8 cellular contexts compared by ENCODE assay signal in the genomic region with DNA sequence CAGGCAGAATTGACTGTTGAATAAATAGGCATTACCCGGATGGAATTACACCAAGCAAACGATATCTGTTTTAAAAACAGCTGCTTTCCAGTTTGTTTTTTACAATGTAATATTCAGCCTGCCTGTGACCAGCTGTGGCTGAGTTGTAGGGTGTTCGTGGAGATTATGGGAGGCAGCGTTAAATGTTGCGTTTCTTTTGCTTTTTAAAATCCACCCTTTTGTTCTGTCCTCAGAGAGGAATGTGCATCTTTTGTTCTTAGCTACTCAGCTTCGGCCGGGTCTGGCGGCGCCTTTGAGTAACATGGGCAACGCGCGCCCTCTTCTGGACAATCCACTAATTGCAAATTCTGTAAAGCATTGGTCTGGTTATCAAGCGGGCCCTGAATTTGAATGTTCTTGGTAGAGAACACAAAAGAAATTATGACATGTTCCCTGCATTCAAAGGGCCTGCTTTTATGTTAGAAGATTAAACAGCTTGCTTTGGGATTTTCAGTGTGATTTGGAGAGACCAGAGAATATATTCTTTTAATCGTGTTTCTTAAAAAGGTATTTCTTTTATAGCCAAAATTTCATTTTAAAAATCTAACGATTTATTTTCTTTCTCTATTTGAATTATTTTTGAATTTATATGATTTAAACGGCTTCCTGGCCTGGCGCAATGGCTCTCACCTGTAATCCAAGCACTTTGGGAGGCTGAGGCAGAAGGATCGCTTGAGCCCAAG.
DNase-seq lines count a peak whose midpoint lies in the region; ATAC-seq and TF ChIP-seq lines count a peak whose summit lies in the region.

No MANE protein-coding gene starts in this region.

- no peaks in the 10 kb centered on the region for H3K9me3 Mint-ChIP-seq in chondrocyte (ENCODE audit: low read depth)

- peak overlapping the region; percentile 51 for H3K4me3 Mint-ChIP-seq in chondrocyte (ENCODE audit: unreplicated experiment)

- in situ Hi-C loops in GM13976 (cut with MboI; ENCODE audit: low sequenced_read_pairs, unreplicated experiment): loop anchor here (10.0 kb wide), 1 partner anchor 283 kb away; no protein-coding TSS in a partner anchor

- peaks cover 7% of the 10 kb centered on the region for H3K4me1 Mint-ChIP-seq in chondrocyte (ENCODE audit: low read depth)

- no peaks in the 10 kb centered on the region for H3K27me3 Mint-ChIP-seq in chondrocyte (ENCODE audit: low read depth)

- peak; percentile 77 for DNase-seq in GM13976 (ENCODE audit: low spot score)
- DNase-seq in NCI-H446 (lab: John Stamatoyannopoulos, UW): peak; percentile 81 to 89
- peak; percentile 76 to 87 for DNase-seq in activated CD4-positive, alpha-beta T cell treated with anti-CD3 and anti-CD28 coated beads for 24 hours (ENCODE audit: low read depth in 2 of 2)
- no peak for DNase-seq in chondrocyte (ENCODE audit: low spot score)
- peak; percentile 94 for DNase-seq in kidney glomerular epithelial cell (lab: John Stamatoyannopoulos, UW)
- peak; percentile 84 to 91 for DNase-seq in stimulated activated CD4-positive, alpha-beta T cell treated with anti-CD3 and anti-CD28 coated beads, Interleukin-2, amount 100 ng/mL, for 24 hours

- H3K36me3 Mint-ChIP-seq in chondrocyte (ENCODE audit: low read depth): no peaks in the 10 kb centered on the region

- no peak overlapping the region for H3K27ac Mint-ChIP-seq in chondrocyte (ENCODE audit: unreplicated experiment)

- ATAC-seq in HG03280 (IDR thresholded peaks at IDR 0.05; ENCODE audit: unreplicated experiment) (peak; percentile 70), GM21619 (IDR thresholded peaks at IDR 0.05; ENCODE audit: unreplicated experiment) (no peak)

- TF ChIP-seq CTCF in GM13976 (IDR thresholded peaks at IDR 0.05; ENCODE audit: borderline replicate concordance, control extremely low read depth, extremely low read depth, insufficient read depth, missing control alignments) (peak; percentile 72), chondrocyte (IDR thresholded peaks at IDR 0.05) (peak; percentile 95)
